In genomic region chr3:23809840-23810341, GRCh38 we compare ENCODE assay signal across 8 cellular contexts. TPM values are rescaled to one million over a fixed set of nuclear protein-coding genes. Genes with fewer than 3 reads are reported as not detected.
DNase-seq lines count a peak whose midpoint lies in the region; ATAC-seq, FAIRE-seq and TF ChIP-seq lines count a peak whose summit lies in the region.

No MANE protein-coding gene starts in this region.

- H3K4me2 ChIP-seq in BLaER1 = peak overlapping the region; percentile 93
- peak overlapping the region; percentile 78 for H3K4me2 ChIP-seq in HepG2 (ENCODE audit: low read depth, low read length)

- H3K27ac ChIP-seq in BLaER1 (peak overlapping the region; percentile 93), HUES48 (ENCODE audit: low read depth, low read length) (peak overlapping the region; percentile 92), adrenal gland (peak overlapping the region in 3 of 5 donors; percentile 76 to 89 (median 77)), HepG2 (ENCODE audit: extremely low read length, insufficient read depth, low read length) (peak overlapping the region; percentile 85), tibial nerve (peak overlapping the region; percentile 80 to 94 (median 86))

- no peak for TF ChIP-seq RAD21 in HepG2 (CRISPR knock-in tag; IDR thresholded peaks at IDR 0.05)

- H4K20me1 ChIP-seq in BLaER1 (peaks cover 78% of the 10 kb centered on the region), HepG2 (ENCODE audit: insufficient read depth, low read length) (no peaks in the 10 kb centered on the region)

- POLR2A ChIA-PET in HepG2 (lab: Yijun Ruan, JAX) = interaction anchor here (0.9 to 3.3 kb wide), 4 partner anchors 19 to 107 kb away, joined by 3 to 20 read pairs (median 4); partner anchors contain the start of genes NKIRAS1 and RPL15

- no peaks in the 10 kb centered on the region for H3K9me3 ChIP-seq in BLaER1
- no peaks in the 10 kb centered on the region for H3K9me3 ChIP-seq in HUES48 (ENCODE audit: control insufficient read depth, insufficient read depth, low read length)
- no peaks in the 10 kb centered on the region for H3K9me3 ChIP-seq in adrenal gland (replicated peaks in 1 of 3)
- no peaks in the 10 kb centered on the region for H3K9me3 ChIP-seq in HepG2 (ENCODE audit: low read length)
- H3K9me3 ChIP-seq in tibial nerve = no peaks in the 10 kb centered on the region

- no peak overlapping the region for H2AFZ ChIP-seq in HepG2 (ENCODE audit: low read length)

- no TSS peak for BruUV-seq in HepG2 (replicated peaks; lab: Mats Ljungman, UMichigan)

- peaks cover 43% of the 10 kb centered on the region for H3K79me2 ChIP-seq in HepG2 (ENCODE audit: insufficient read depth, low read length)

- intact Hi-C loops in adrenal gland (cut with DNase I) = loop anchor here in 1 of 2 donors (5.0 kb wide), 1 partner anchor 768 kb away; no protein-coding TSS in a partner anchor
- intact Hi-C loops in HepG2 (cut with micrococcal nuclease; ENCODE audit: unreplicated experiment) = loop anchor here (2.0 kb wide), 1 partner anchor 137 kb away; no protein-coding TSS in a partner anchor

- no peak for TF ChIP-seq EP300 in HepG2 (IDR thresholded peaks at IDR 0.05; ENCODE audit: low read depth in 2 of 2, low read length in 2 of 2)
- TF ChIP-seq EP300 in HepG2 (CRISPR knock-in tag; IDR thresholded peaks at IDR 0.05; ENCODE audit: borderline replicate concordance) = no peak
- no peak for TF ChIP-seq EP300 in tibial nerve (IDR thresholded peaks at IDR 0.05)

- peak; percentile 4 for FAIRE-seq in HepG2 (lab: Jason Lieb, UNC)

- TF ChIP-seq CTCF in adrenal gland (IDR thresholded peaks at IDR 0.05) (no peak), HepG2 (CRISPR knock-in tag; IDR thresholded peaks at IDR 0.05) (no peak), tibial nerve (IDR thresholded peaks at IDR 0.05) (no peak)

- H3K4me1 ChIP-seq in BLaER1 (peaks cover 49% of the 10 kb centered on the region), HUES48 (ENCODE audit: control insufficient read depth, insufficient read depth, low read length) (peaks cover 41% of the 10 kb centered on the region), adrenal gland (replicated peaks in 1 of 2) (peaks cover 14 to 42% of the 10 kb centered on the region in 2 donors), HepG2 (ENCODE audit: insufficient read depth, low read length) (peaks cover 56% of the 10 kb centered on the region), tibial nerve (peaks cover 0 to 61% (median 17%) of the 10 kb centered on the region in 4 donors)

- in situ Hi-C loops in HepG2 (cut with HindIII; ENCODE audit: extremely low pct_ligation_motif_present, low pct_unique_long_range_greater_than_20kb) = no loop called here

- no peaks in the 10 kb centered on the region for H3K27me3 ChIP-seq in BLaER1
- H3K27me3 ChIP-seq in HUES48 (ENCODE audit: control insufficient read depth, insufficient read depth, low read length) = no peaks in the 10 kb centered on the region
- no peaks in the 10 kb centered on the region for H3K27me3 ChIP-seq in adrenal gland
- peaks cover 0 to 4% of the 10 kb centered on the region in 2 experiments; a peak in 1 of 5 replicates for H3K27me3 ChIP-seq in HepG2 (ENCODE audit: control insufficient read depth in 1 of 2, insufficient read depth in 2 of 2, low read length in 2 of 2)
- no peaks in the 10 kb centered on the region for H3K27me3 ChIP-seq in tibial nerve

- 56 to 71% (median 67%) methylated on average over 13 of the region's 13 CpGs for WGBS in adrenal gland, 4 donors
- WGBS in HepG2 (ENCODE audit: low lambda C conversion rate) = 71% methylated on average over 13 of the region's 13 CpGs
- 52 to 55% methylated on average over 13 of the region's 13 CpGs for WGBS in tibial nerve, 2 donors

- H3K36me3 ChIP-seq in BLaER1 (peaks cover 34% of the 10 kb centered on the region), HUES48 (ENCODE audit: control insufficient read depth, insufficient read depth, low read length) (peaks cover 42% of the 10 kb centered on the region), adrenal gland (replicated peaks in 1 of 2) (no peaks in the 10 kb centered on the region), HepG2 (replicated peaks in 1 of 2; ENCODE audit: control insufficient read depth in 1 of 2, insufficient read depth in 2 of 2, low read length in 2 of 2) (no peaks in the 10 kb centered on the region), tibial nerve (no peaks in the 10 kb centered on the region)

- CTCF ChIA-PET in HepG2 (lab: Yijun Ruan, JAX; ENCODE audit: low intra/inter-chr PET ratio, low total read pairs) = no interaction called here

- no peak for TF ChIP-seq POLR2A in adrenal gland (IDR thresholded peaks at IDR 0.05)
- no peak for TF ChIP-seq POLR2A in HepG2 (IDR thresholded peaks at IDR 0.05; ENCODE audit: insufficient read depth in 1 of 2, low read depth in 2 of 2, low read length in 2 of 2)
- no peak for TF ChIP-seq POLR2A in tibial nerve (IDR thresholded peaks at IDR 0.05)

- ATAC-seq in HepG2 = no peak
- ATAC-seq in HG03280 (IDR thresholded peaks at IDR 0.05; ENCODE audit: unreplicated experiment) = no peak

- peak overlapping the region; percentile 94 for H3K9ac ChIP-seq in BLaER1
- peak overlapping the region; percentile 84 for H3K9ac ChIP-seq in HUES48 (ENCODE audit: low read depth, low read length)
- H3K9ac ChIP-seq in HepG2 (ENCODE audit: insufficient read depth, low read depth, low read length) = peak overlapping the region; percentile 90

- DNase-seq in adrenal gland (no peak), HepG2 (ENCODE audit: low spot score) (no peak), tibial nerve (ENCODE audit: low spot score in 2 of 2) (no peak), NK-92 (lab: John Stamatoyannopoulos, UW; ENCODE audit: unreplicated experiment) (no peak), activated gamma-delta T cell (lab: John Stamatoyannopoulos, UW) (no peak)

- peak overlapping the region; percentile 81 for H3K4me3 ChIP-seq in BLaER1
- peak overlapping the region; percentile 69 for H3K4me3 ChIP-seq in HUES48 (ENCODE audit: low read depth, low read length)
- peak overlapping the region in 2 of 4 donors; percentile 29 to 79 for H3K4me3 ChIP-seq in adrenal gland
- peak overlapping the region; percentile 75 to 90 (median 79) for H3K4me3 ChIP-seq in HepG2 (replicated peaks in 1 of 3; ENCODE audit: insufficient read depth in 1 of 3, low read depth in 2 of 3, low read length in 3 of 3)
- peak overlapping the region; percentile 58 to 74 (median 68) for H3K4me3 ChIP-seq in tibial nerve

TF ChIP-seq in HepG2, 621 proteins besides CTCF, POLR2A, EP300 and RAD21 (continues in another document):
- TF ChIP-seq MAFK (conservative IDR thresholded peaks at IDR 0.05 in 1 of 2, IDR thresholded peaks at IDR 0.05 in 1 of 2; ENCODE audit: low read length in 2 of 2) = peak in 1 of 2 experiments; percentile 58; a peak in 3 of 4 replicates
- TF ChIP-seq IRX3 (CRISPR knock-in tag; IDR thresholded peaks at IDR 0.05; ENCODE audit: borderline replicate concordance, low read depth) = no peak
- no peak for TF ChIP-seq DNMT3B (CRISPR knock-in tag; conservative IDR thresholded peaks at IDR 0.05)
- TF ChIP-seq SMAD3 (CRISPR knock-in tag; IDR thresholded peaks at IDR 0.05) = no peak
- 0 out of 2 replicates have a peak, but pooled peaks have one; percentile 5 for TF ChIP-seq ZNF784 (CRISPR knock-in tag; IDR thresholded peaks at IDR 0.05; ENCODE audit: borderline replicate concordance)
- TF ChIP-seq ZFYVE20 (CRISPR knock-in tag; IDR thresholded peaks at IDR 0.05; ENCODE audit: borderline replicate concordance, low read depth) = no peak
- TF ChIP-seq SOX13 (IDR thresholded peaks at IDR 0.05) = no peak
- 0 out of 4 replicates have a peak, but pooled peaks of 1 of the 2 experiments have one; percentile 7 for TF ChIP-seq SOX13 (CRISPR knock-in tag; conservative IDR thresholded peaks at IDR 0.05 in 1 of 2, IDR thresholded peaks at IDR 0.05 in 1 of 2)
- no peak for TF ChIP-seq PLRG1 (conservative IDR thresholded peaks at IDR 0.05)
- no peak for TF ChIP-seq CCDC6 (CRISPR knock-in tag; IDR thresholded peaks at IDR 0.05)
- no peak for TF ChIP-seq MTA1 (CRISPR knock-in tag; IDR thresholded peaks at IDR 0.05; ENCODE audit: borderline replicate concordance)
- TF ChIP-seq ZNF292 (CRISPR knock-in tag; IDR thresholded peaks at IDR 0.05; ENCODE audit: borderline replicate concordance, low read depth) = 0 out of 2 replicates have a peak, but pooled peaks have one; percentile 4
- no peak for TF ChIP-seq NFE2L2 (IDR thresholded peaks at IDR 0.05; ENCODE audit: low read length)

RNA-seq across cellular contexts. Expression of gene UBE2E1, which starts 4.1 kb away (rescaled TPM):
- total RNA-seq in adrenal gland = 10 to 100 TPM; 19.4 to 68.7 (median 59.9) TPM
- polyA plus RNA-seq in adrenal gland = 10 to 100 TPM; 36.0 to 80.3 (median 37.6) TPM
- 61.8 and 82.6 TPM in 2 replicates for total RNA-seq in HepG2 (2016; rRNA removed; fragmentation: Illumina TruSeq; extraction: Trizol)
- total RNA-seq in HepG2 (2016; cell fraction: cytosol; rRNA removed; fragmentation: Illumina TruSeq; extraction: Trizol; ENCODE audit: low read depth) = 27.8 and 29.8 TPM in 2 replicates
- 56.6 and 91.5 TPM in 2 replicates for total RNA-seq in HepG2 (2016; cell fraction: insoluble cytoplasmic fraction; rRNA removed; fragmentation: Illumina TruSeq; extraction: Trizol)
- 51.7 and 51.8 TPM in 2 replicates for total RNA-seq in HepG2 (2016; cell fraction: membrane; rRNA removed; fragmentation: Illumina TruSeq; extraction: Trizol)
- total RNA-seq in HepG2 (2016; cell fraction: nucleus; rRNA removed; fragmentation: Illumina TruSeq; extraction: Trizol) = 40.2 and 43.9 TPM in 2 replicates
- polyA plus RNA-seq in HepG2 (2011; rRNA removed) = 55.4 and 56.2 TPM in 2 replicates
- polyA plus RNA-seq in HepG2 (2011; cell fraction: cytosol; rRNA removed) = 25.3 and 41.0 TPM in 2 replicates
- 24.4 and 30.9 TPM in 2 replicates for polyA plus RNA-seq in HepG2 (2011; cell fraction: nucleus; rRNA removed)
- polyA plus RNA-seq in HepG2 (2012) = 65.9 and 73.0 TPM in 2 replicates
- 40.2 and 48.2 TPM in 2 replicates for polyA plus RNA-seq in HepG2 (2016; cell fraction: cytosol; fragmentation: Illumina TruSeq; extraction: Trizol; ENCODE audit: low read depth)
- 112 and 129 TPM in 2 replicates for polyA plus RNA-seq in HepG2 (2016; cell fraction: insoluble cytoplasmic fraction; fragmentation: Illumina TruSeq; extraction: Trizol; ENCODE audit: low read depth)
- polyA plus RNA-seq in HepG2 (2016; cell fraction: membrane; fragmentation: Illumina TruSeq; extraction: Trizol; ENCODE audit: low read depth) = 57.7 and 60.5 TPM in 2 replicates
- polyA plus RNA-seq in HepG2 (2016; cell fraction: nucleus; fragmentation: Illumina TruSeq; extraction: Trizol; ENCODE audit: insufficient read depth, low read depth) = 73.6 and 78.6 TPM in 2 replicates
- 26.6 and 37.3 TPM in 2 replicates for polyA minus RNA-seq in HepG2 (2011; rRNA and poly(A)+ RNA removed; ENCODE audit: low replicate concordance)
- polyA minus RNA-seq in HepG2 (2011; cell fraction: cytosol; rRNA and poly(A)+ RNA removed) = 24.6 and 36.0 TPM in 2 replicates
- 47.8 and 70.1 TPM in 2 replicates for polyA minus RNA-seq in HepG2 (2011; cell fraction: nucleus; rRNA and poly(A)+ RNA removed)
- total RNA-seq in tibial nerve = 100 to 1,000 TPM in 2 of 4 donors, 10 to 100 TPM in 2; 55.1 to 132 (median 99.5) TPM
